In genomic region chr7:20010877-20011276, GRCh38 we compare ENCODE assay signal across 1 cellular context.
TF ChIP-seq lines count a peak whose summit lies in the region.

No MANE protein-coding gene starts in this region.

TF ChIP-seq in A549, 52 proteins besides CTCF, POLR2A, EP300 and RAD21 (continued from another document):
- no peak for TF ChIP-seq HMGXB4 (CRISPR knock-in tag; IDR thresholded peaks at IDR 0.05; ENCODE audit: borderline replicate concordance)
